ENCODE assay signal across 1 cellular context in genomic region chr5:36241636-36242533, GRCh38.
TF ChIP-seq lines count a peak whose summit lies in the region.

NADK2 (minus strand) TSS chr5:36241925; CDS start chr5:36241798, 127 bp downstream.

TF ChIP-seq in K562, 482 proteins besides CTCF, POLR2A, EP300 and RAD21 (continued from another document and continues in another):
- TF ChIP-seq ZNF134 (CRISPR knock-in tag; conservative IDR thresholded peaks at IDR 0.05) (peak; percentile 70; the same call in 1 of the 2 replicates), ZNF561 (CRISPR knock-in tag; conservative IDR thresholded peaks at IDR 0.05) (0 out of 2 replicates have a peak, but pooled peaks have one; percentile 26), ATF4 (CRISPR knock-in tag; IDR thresholded peaks at IDR 0.05) (peak; percentile 68), MXD1 (CRISPR knock-in tag; IDR thresholded peaks at IDR 0.05; ENCODE audit: borderline replicate concordance, poor library complexity, severe bottlenecking) (no peak), ZC3H8 (IDR thresholded peaks at IDR 0.05) (no peak), STAG1 (CRISPR knock-in tag; IDR thresholded peaks at IDR 0.05; ENCODE audit: borderline replicate concordance) (no peak), MCM5 (IDR thresholded peaks at IDR 0.05; ENCODE audit: low read depth) (no peak), DPF2 (IDR thresholded peaks at IDR 0.05) (peak; percentile 35), ZNF785 (CRISPR knock-in tag; IDR thresholded peaks at IDR 0.05) (no peak), RBFOX2 (IDR thresholded peaks at IDR 0.05; ENCODE audit: low read depth, low read length) (peak; percentile 94), EP400 (IDR thresholded peaks at IDR 0.05) (peak; percentile 96), RBM22 (IDR thresholded peaks at IDR 0.05; ENCODE audit: low read depth, low read length, poor library complexity, severe bottlenecking) (peak; percentile 84), ZHX1 (conservative IDR thresholded peaks at IDR 0.05; ENCODE audit: low read length) (peak; percentile 59; the same call in 1 of the 2 replicates), ZNF76 (CRISPR knock-in tag; IDR thresholded peaks at IDR 0.05; ENCODE audit: borderline replicate concordance) (peak; percentile 87), ZNF311 (CRISPR knock-in tag; IDR thresholded peaks at IDR 0.05) (peak; percentile 84), SMARCA5 (IDR thresholded peaks at IDR 0.05) (0 out of 2 replicates have a peak, but pooled peaks have one; percentile 16), FUS (optimal IDR thresholded peaks at IDR 0.05; ENCODE audit: low read depth, low read length) (peak; percentile 65), HES1 (IDR thresholded peaks at IDR 0.05; ENCODE audit: low read depth) (no peak), GMEB1 (CRISPR knock-in tag; IDR thresholded peaks at IDR 0.05) (peak; percentile 74), ZBTB26 (CRISPR knock-in tag; IDR thresholded peaks at IDR 0.05) (peak; percentile 79), RBM14 (IDR thresholded peaks at IDR 0.05; ENCODE audit: borderline replicate concordance, insufficient read depth, low read depth, low read length) (no peak), BRD9 (IDR thresholded peaks at IDR 0.05; ENCODE audit: low read depth, partially characterized antibody) (peak; percentile 88), CTCFL (IDR thresholded peaks at IDR 0.05; ENCODE audit: borderline replicate concordance, insufficient read depth, low read depth, low read length, poor library complexity, severe bottlenecking) (no peak), TAF7 (tag; IDR thresholded peaks at IDR 0.05) (peak; percentile 62; the same call in 1 of the 2 replicates), SLC30A9 (CRISPR knock-in tag; IDR thresholded peaks at IDR 0.05) (0 out of 2 replicates have a peak, but pooled peaks have one; percentile 37), ZBTB9 (CRISPR knock-in tag; IDR thresholded peaks at IDR 0.05) (peak; percentile 90), PBX2 (CRISPR knock-in tag; IDR thresholded peaks at IDR 0.05; ENCODE audit: low read depth) (no peak), PBX2 (tag; conservative IDR thresholded peaks at IDR 0.05; ENCODE audit: low read depth) (no peak), ZNF780A (CRISPR knock-in tag; IDR thresholded peaks at IDR 0.05) (no peak), CREB5 (CRISPR knock-in tag; IDR thresholded peaks at IDR 0.05) (0 out of 2 replicates have a peak, but pooled peaks have one; percentile 37), ZSCAN32 (CRISPR knock-in tag; IDR thresholded peaks at IDR 0.05) (no peak), ZNF586 (CRISPR knock-in tag; conservative IDR thresholded peaks at IDR 0.05) (no peak; the same call in 1 of the 2 replicates), ZNF584 (CRISPR knock-in tag; IDR thresholded peaks at IDR 0.05; ENCODE audit: low read depth) (peak; percentile 96), ZNF511 (CRISPR knock-in tag; IDR thresholded peaks at IDR 0.05) (peak; percentile 96), KLF13 (tag; IDR thresholded peaks at IDR 0.05; ENCODE audit: borderline replicate concordance, low read depth) (peak; percentile 71), ZNF280A (IDR thresholded peaks at IDR 0.05; ENCODE audit: low read depth, partially characterized antibody) (no peak), SMARCC2 (IDR thresholded peaks at IDR 0.05; ENCODE audit: low read depth) (no peak), DACH1 (IDR thresholded peaks at IDR 0.05; ENCODE audit: partially characterized antibody) (no peak), BCL6 (CRISPR knock-in tag; IDR thresholded peaks at IDR 0.05) (peak; percentile 44; the same call in 1 of the 2 replicates), SIN3B (IDR thresholded peaks at IDR 0.05; ENCODE audit: low read depth) (peak; percentile 60), OTX1 (CRISPR knock-in tag; IDR thresholded peaks at IDR 0.05) (peak; percentile 92), HMGXB4 (CRISPR knock-in tag; IDR thresholded peaks at IDR 0.05) (peak; percentile 90)
